Comparison of ENCODE assay signal across 9 cellular contexts in the genomic region with DNA sequence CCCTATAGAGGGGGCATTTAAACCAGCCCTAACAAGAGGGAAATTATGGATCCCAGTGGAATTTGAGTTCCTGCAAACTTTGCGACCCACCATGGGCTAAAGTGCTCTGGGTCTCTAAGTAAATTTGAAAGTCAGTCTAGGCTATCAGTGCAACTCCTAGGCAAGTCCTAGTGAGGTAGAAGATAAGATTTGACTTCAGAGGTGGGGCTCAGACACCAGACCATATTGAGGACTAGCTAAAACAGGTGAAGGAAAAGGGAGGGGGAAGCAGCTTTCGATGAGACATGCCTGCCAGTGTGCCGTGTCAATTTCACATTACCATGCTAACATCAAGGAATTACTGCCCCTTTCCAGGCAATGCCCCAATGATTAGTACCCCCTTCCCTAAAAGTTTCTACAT. TPM values are rescaled to one million over a fixed set of nuclear protein-coding genes. Genes with fewer than 3 reads are reported as not detected.
A peak's percentile ranks its signal among the peaks of the same experiment; 100 is the strongest.
DNase-seq lines count a peak whose midpoint lies in the region; ATAC-seq and TF ChIP-seq lines count a peak whose summit lies in the region.
"Had no signal": no experiment of that assay in that cellular context is flagged by ENCODE, and none has a peak within 500 bp of the region (broad histone marks: within the 10 kb centered on the region; RNA-seq: fewer than 3 reads in every experiment).

No MANE protein-coding gene starts in this region.

- peak overlapping the region; percentile 86 to 96 (median 92) for H3K27ac Mint-ChIP-seq in CD4-positive, CD25-positive, alpha-beta regulatory T cell
- no peak overlapping the region for H3K27ac Mint-ChIP-seq in GM23338
- peak overlapping the region; percentile 82 for H3K27ac Mint-ChIP-seq in activated T-helper 2 cell treated with anti-CD3 and anti-CD28 coated beads, Interferon-gamma antibody, Interleukin-2, Interleukin-4, amounts not matched to agents 10 μg/mL and 5 μg/mL and 100 μg/mL, durations not matched to agents 14 hours and 24 hours and 36 hours
- H3K27ac Mint-ChIP-seq in naive B cell: peak overlapping the region; percentile 96 to 98 (median 98)

- DNase-seq in CD4-positive, CD25-positive, alpha-beta regulatory T cell: no peak
- DNase-seq in GM23338 (ENCODE audit: low spot score): no peak
- peak; percentile 6 for DNase-seq in activated T-helper 2 cell treated with anti-CD3 and anti-CD28 coated beads, Interferon-gamma antibody, Interleukin-2, Interleukin-4, amounts not matched to agents 10 μg/mL and 5 μg/mL and 100 μg/mL, durations not matched to agents 14 hours and 24 hours and 36 hours (ENCODE audit: low spot score)
- DNase-seq in naive B cell: no peak
- no peak for DNase-seq in NCI-H748 treated with DMSO at 0.1 percent for 48 hours (lab: John Stamatoyannopoulos, UW)
- DNase-seq in NCI-H187 treated with DMSO at 0.1 percent for 48 hours (lab: John Stamatoyannopoulos, UW): no peak
- no peak for DNase-seq in SK-N-SH
- DNase-seq in SK-N-DZ (ENCODE audit: low spot score): no peak
- DNase-seq: mesenchymal stem cell had no signal

- H3K9ac ChIP-seq in SK-N-SH: no peak overlapping the region

- H3K9me3 Mint-ChIP-seq in CD4-positive, CD25-positive, alpha-beta regulatory T cell: no peaks in the 10 kb centered on the region
- H3K9me3 Mint-ChIP-seq in GM23338: no peaks in the 10 kb centered on the region
- H3K9me3 Mint-ChIP-seq in activated T-helper 2 cell treated with anti-CD3 and anti-CD28 coated beads, Interferon-gamma antibody, Interleukin-2, Interleukin-4, amounts not matched to agents 10 μg/mL and 5 μg/mL and 100 μg/mL, durations not matched to agents 14 hours and 24 hours and 36 hours: no peaks in the 10 kb centered on the region
- H3K9me3 Mint-ChIP-seq in naive B cell: no peaks in the 10 kb centered on the region

- ATAC-seq in CD4-positive, CD25-positive, alpha-beta regulatory T cell (ENCODE audit: low read depth in 2 of 2): no peak
- ATAC-seq in GM23338 (no peak), naive B cell (ENCODE audit: low read depth in 2 of 2) (no peak)

- no peaks in the 10 kb centered on the region for H3K27me3 ChIP-seq in CD4-positive, CD25-positive, alpha-beta regulatory T cell (ENCODE audit: control insufficient read depth, insufficient read depth, low read length)
- H3K27me3 ChIP-seq in GM23338 (ENCODE audit: insufficient read depth): no peaks in the 10 kb centered on the region
- H3K27me3 ChIP-seq in SK-N-SH (ENCODE audit: insufficient read depth): no peaks in the 10 kb centered on the region; the same call in 1 of the 2 replicates

- H3K9me3 ChIP-seq in CD4-positive, CD25-positive, alpha-beta regulatory T cell (ENCODE audit: control insufficient read depth in 2 of 2, low read length in 2 of 2): no peaks in the 10 kb centered on the region
- H3K9me3 ChIP-seq in SK-N-SH: no peaks in the 10 kb centered on the region

- H3K27me3 Mint-ChIP-seq in CD4-positive, CD25-positive, alpha-beta regulatory T cell: no peaks in the 10 kb centered on the region
- peaks cover 4% of the 10 kb centered on the region for H3K27me3 Mint-ChIP-seq in GM23338 (ENCODE audit: insufficient read depth, low read depth, poor library complexity)
- H3K27me3 Mint-ChIP-seq in activated T-helper 2 cell treated with anti-CD3 and anti-CD28 coated beads, Interferon-gamma antibody, Interleukin-2, Interleukin-4, amounts not matched to agents 10 μg/mL and 5 μg/mL and 100 μg/mL, durations not matched to agents 14 hours and 24 hours and 36 hours (ENCODE audit: low read depth): no peaks in the 10 kb centered on the region
- no peaks in the 10 kb centered on the region for H3K27me3 Mint-ChIP-seq in naive B cell

- H2AFZ ChIP-seq in GM23338 (peak overlapping the region; percentile 91), SK-N-SH (ENCODE audit: low read depth) (no peak overlapping the region)

- POLR2A ChIA-PET in SK-N-SH (lab: Yijun Ruan, JAX): no interaction called here

- TF ChIP-seq CTCF in GM23338 (conservative IDR thresholded peaks at IDR 0.05; ENCODE audit: low read depth in 2 of 2): no peak
- TF ChIP-seq CTCF in SK-N-SH (IDR thresholded peaks at IDR 0.05): no peak

- H3K36me3 ChIP-seq in CD4-positive, CD25-positive, alpha-beta regulatory T cell (ENCODE audit: control insufficient read depth, insufficient read depth, low read length): no peaks in the 10 kb centered on the region
- H3K36me3 ChIP-seq in GM23338 (ENCODE audit: insufficient read depth): no peaks in the 10 kb centered on the region
- no peaks in the 10 kb centered on the region for H3K36me3 ChIP-seq in SK-N-SH (replicated peaks in 1 of 2; ENCODE audit: control insufficient read depth in 1 of 2, insufficient read depth in 2 of 2, low read length in 1 of 2)

- peaks cover 5 to 12% (median 8%) of the 10 kb centered on the region in 4 donors for H3K4me1 Mint-ChIP-seq in CD4-positive, CD25-positive, alpha-beta regulatory T cell
- peaks cover 8% of the 10 kb centered on the region for H3K4me1 Mint-ChIP-seq in GM23338
- peaks cover 13% of the 10 kb centered on the region for H3K4me1 Mint-ChIP-seq in activated T-helper 2 cell treated with anti-CD3 and anti-CD28 coated beads, Interferon-gamma antibody, Interleukin-2, Interleukin-4, amounts not matched to agents 10 μg/mL and 5 μg/mL and 100 μg/mL, durations not matched to agents 14 hours and 24 hours and 36 hours (ENCODE audit: low read depth)
- peaks cover 20 to 29% (median 21%) of the 10 kb centered on the region in 3 donors for H3K4me1 Mint-ChIP-seq in naive B cell

- intact Hi-C loops in activated T-helper 2 cell treated with anti-CD3 and anti-CD28 coated beads, Interferon-gamma antibody, Interleukin-2, Interleukin-4, amounts not matched to agents 10 μg/mL and 5 μg/mL and 100 μg/mL, durations not matched to agents 14 hours and 24 hours and 36 hours (cut with micrococcal nuclease): no loop called here

- H3K4me2 ChIP-seq in GM23338: no peak overlapping the region
- H3K4me2 ChIP-seq in SK-N-SH: no peak overlapping the region

- peaks cover 15% of the 10 kb centered on the region for H3K4me1 ChIP-seq in CD4-positive, CD25-positive, alpha-beta regulatory T cell (ENCODE audit: control insufficient read depth, insufficient read depth, low read length, poor library complexity, severe bottlenecking)
- 0 out of 2 replicates have a peak, but pooled peaks cover 8% of the 10 kb centered on the region for H3K4me1 ChIP-seq in GM23338 (ENCODE audit: insufficient read depth)
- peaks cover 0 to 4% of the 10 kb centered on the region in 2 experiments; a peak in 1 of 4 replicates for H3K4me1 ChIP-seq in SK-N-SH (ENCODE audit: control insufficient read depth in 1 of 2, insufficient read depth in 2 of 2, low read depth in 1 of 2, low read length in 1 of 2)

- H3K4me3 ChIP-seq in CD4-positive, CD25-positive, alpha-beta regulatory T cell (ENCODE audit: low read depth, low read length): peak overlapping the region; percentile 93
- no peak overlapping the region for H3K4me3 ChIP-seq in GM23338
- no peak overlapping the region for H3K4me3 ChIP-seq in SK-N-SH (ENCODE audit: low read depth in 2 of 2, low read length in 1 of 2)

- no peak for TF ChIP-seq RAD21 in SK-N-SH (IDR thresholded peaks at IDR 0.05; ENCODE audit: low read length)

- peak overlapping the region; percentile 80 for H3K27ac ChIP-seq in CD4-positive, CD25-positive, alpha-beta regulatory T cell (ENCODE audit: insufficient read depth, low read length, poor library complexity, severe bottlenecking)
- no peak overlapping the region for H3K27ac ChIP-seq in GM23338 (ENCODE audit: low read depth)
- H3K27ac ChIP-seq in SK-N-SH (ENCODE audit: low read depth in 2 of 2, low read length in 1 of 2): no peak overlapping the region

- no peaks in the 10 kb centered on the region for H3K36me3 Mint-ChIP-seq in CD4-positive, CD25-positive, alpha-beta regulatory T cell
- no peaks in the 10 kb centered on the region; the same call in 2 of the 3 replicates for H3K36me3 Mint-ChIP-seq in GM23338 (ENCODE audit: low read depth)
- H3K36me3 Mint-ChIP-seq in activated T-helper 2 cell treated with anti-CD3 and anti-CD28 coated beads, Interferon-gamma antibody, Interleukin-2, Interleukin-4, amounts not matched to agents 10 μg/mL and 5 μg/mL and 100 μg/mL, durations not matched to agents 14 hours and 24 hours and 36 hours (ENCODE audit: low read depth): no peaks in the 10 kb centered on the region
- no peaks in the 10 kb centered on the region for H3K36me3 Mint-ChIP-seq in naive B cell

- TF ChIP-seq EP300 in SK-N-SH (IDR thresholded peaks at IDR 0.05; ENCODE audit: borderline replicate concordance in 1 of 2, low read depth in 1 of 2, low read length in 1 of 2): no peak

- no peaks in the 10 kb centered on the region for H3K79me2 ChIP-seq in GM23338 (replicated peaks; ENCODE audit: insufficient read depth)
- no peaks in the 10 kb centered on the region for H3K79me2 ChIP-seq in SK-N-SH (ENCODE audit: insufficient read depth)

- CTCF ChIA-PET in SK-N-SH (lab: Yijun Ruan, JAX): interaction anchor here (0.7 to 4.5 kb wide), 12 partner anchors 9 to 336 kb away, joined by 3 to 13 read pairs (median 4); a partner anchor contains a TSS

- H3K9me2 ChIP-seq in GM23338 (ENCODE audit: insufficient read depth): no peaks in the 10 kb centered on the region
- H3K9me2 ChIP-seq in SK-N-SH: no peaks in the 10 kb centered on the region

- peak overlapping the region; percentile 90 to 96 (median 95) for H3K4me3 Mint-ChIP-seq in CD4-positive, CD25-positive, alpha-beta regulatory T cell
- H3K4me3 Mint-ChIP-seq in GM23338 (peak overlapping the region; percentile 39; the same call in 1 of the 3 replicates), naive B cell (peak overlapping the region; percentile 81 to 95 (median 92))
- peak overlapping the region; percentile 74 for H3K4me3 Mint-ChIP-seq in activated T-helper 2 cell treated with anti-CD3 and anti-CD28 coated beads, Interferon-gamma antibody, Interleukin-2, Interleukin-4, amounts not matched to agents 10 μg/mL and 5 μg/mL and 100 μg/mL, durations not matched to agents 14 hours and 24 hours and 36 hours (ENCODE audit: low read depth)

- H4K20me1 ChIP-seq in GM23338 (replicated peaks; ENCODE audit: insufficient read depth) (no peaks in the 10 kb centered on the region), SK-N-SH (ENCODE audit: insufficient read depth) (no peaks in the 10 kb centered on the region)

- H3F3A ChIP-seq in GM23338 (replicated peaks; ENCODE audit: low read depth) (0 out of 2 replicates have a peak, but pooled peaks cover 10% of the 10 kb centered on the region), SK-N-SH (replicated peaks; ENCODE audit: insufficient read depth) (no peaks in the 10 kb centered on the region)

- WGBS in SK-N-SH (ENCODE audit: low lambda C conversion rate): 91% methylated on average over 3 of the region's 3 CpGs

RNA-seq across cellular contexts. Expression of a gene that starts 38.4 kb away (rescaled TPM):
- 27.0 TPM for total RNA-seq in CD4-positive, CD25-positive, alpha-beta regulatory T cell
- polyA plus RNA-seq in CD4-positive, CD25-positive, alpha-beta regulatory T cell: 10 to 100 TPM; 42.4 to 63.7 (median 60.0) TPM
- 84.9 and 124 TPM in 2 replicates for total RNA-seq in GM23338 (2014; rRNA removed; shearing (Covaris generic))
- 87.0 and 90.0 TPM in 2 replicates for polyA plus RNA-seq in GM23338 (2016; fragmentation: Nextera tagmentation; extraction: Ambion mirVana)
- total RNA-seq in activated T-helper 2 cell treated with anti-CD3 and anti-CD28 coated beads, Interferon-gamma antibody, Interleukin-2, Interleukin-4, amounts not matched to agents 10 μg/mL and 5 μg/mL and 100 μg/mL, durations not matched to agents 14 hours and 24 hours and 36 hours: 90.0 and 90.2 TPM in 2 replicates
- 10 to 100 TPM; 16.0 to 32.4 (median 24.3) TPM for polyA plus RNA-seq in naive B cell (ENCODE audit: low read depth in 6 of 6)
- polyA plus RNA-seq in SK-N-SH (2012; rRNA removed): 100 and 129 TPM in 2 replicates
- polyA plus RNA-seq in SK-N-SH (2012; cell fraction: cytosol; rRNA removed): 50.7 and 92.2 TPM in 2 replicates
- 66.9 and 112 TPM in 2 replicates for polyA plus RNA-seq in SK-N-SH (2012; cell fraction: nucleus; rRNA removed)
- polyA plus RNA-seq in SK-N-DZ (2014; cell fraction: cytosol; rRNA removed): 149 and 150 TPM in 2 replicates
- polyA plus RNA-seq in SK-N-DZ (2014; cell fraction: nucleus; rRNA removed): 98.6 and 111 TPM in 2 replicates

RNA-seq across cellular contexts. Expression of a gene that starts 51.5 kb away (rescaled TPM):
- 27.4 TPM for total RNA-seq in CD4-positive, CD25-positive, alpha-beta regulatory T cell
- 100 to 1,000 TPM; 130 to 181 (median 149) TPM for polyA plus RNA-seq in CD4-positive, CD25-positive, alpha-beta regulatory T cell
- total RNA-seq in GM23338 (2014; rRNA removed; shearing (Covaris generic)): 35.1 and 38.3 TPM in 2 replicates
- polyA plus RNA-seq in GM23338 (2016; fragmentation: Nextera tagmentation; extraction: Ambion mirVana): 344 and 364 TPM in 2 replicates
- 48.6 and 54.5 TPM in 2 replicates for total RNA-seq in activated T-helper 2 cell treated with anti-CD3 and anti-CD28 coated beads, Interferon-gamma antibody, Interleukin-2, Interleukin-4, amounts not matched to agents 10 μg/mL and 5 μg/mL and 100 μg/mL, durations not matched to agents 14 hours and 24 hours and 36 hours
- polyA plus RNA-seq in naive B cell (ENCODE audit: low read depth in 6 of 6): 100 to 1,000 TPM; 117 to 143 (median 128) TPM
- 107 and 111 TPM in 2 replicates for polyA plus RNA-seq in SK-N-SH (2012; rRNA removed)
- 58.2 and 80.9 TPM in 2 replicates for polyA plus RNA-seq in SK-N-SH (2012; cell fraction: cytosol; rRNA removed)
- polyA plus RNA-seq in SK-N-SH (2012; cell fraction: nucleus; rRNA removed): 52.6 and 53.8 TPM in 2 replicates
- 33.8 and 68.5 TPM in 2 replicates for polyA plus RNA-seq in SK-N-DZ (2014; cell fraction: cytosol; rRNA removed)
- 48.7 and 54.3 TPM in 2 replicates for polyA plus RNA-seq in SK-N-DZ (2014; cell fraction: nucleus; rRNA removed)

RNA-seq across cellular contexts. Expression of a gene that starts 51.6 kb away (rescaled TPM):
- 2,201 TPM for total RNA-seq in CD4-positive, CD25-positive, alpha-beta regulatory T cell
- 1,000 to 10,000 TPM; 1,925 to 3,295 (median 2,756) TPM for polyA plus RNA-seq in CD4-positive, CD25-positive, alpha-beta regulatory T cell
- total RNA-seq in GM23338 (2014; rRNA removed; shearing (Covaris generic)): 151 and 174 TPM in 2 replicates
- polyA plus RNA-seq in GM23338 (2016; fragmentation: Nextera tagmentation; extraction: Ambion mirVana) (1,790 and 2,003 TPM in 2 replicates), naive B cell (ENCODE audit: low read depth in 6 of 6) (1,000 to 10,000 TPM; 1,256 to 2,811 (median 2,461) TPM), SK-N-SH (2012; rRNA removed) (410 and 601 TPM in 2 replicates)
- total RNA-seq in activated T-helper 2 cell treated with anti-CD3 and anti-CD28 coated beads, Interferon-gamma antibody, Interleukin-2, Interleukin-4, amounts not matched to agents 10 μg/mL and 5 μg/mL and 100 μg/mL, durations not matched to agents 14 hours and 24 hours and 36 hours: 1,945 and 1,967 TPM in 2 replicates
- 358 and 452 TPM in 2 replicates for polyA plus RNA-seq in SK-N-SH (2012; cell fraction: cytosol; rRNA removed)
- 158 and 329 TPM in 2 replicates for polyA plus RNA-seq in SK-N-SH (2012; cell fraction: nucleus; rRNA removed)
- 193 and 234 TPM in 2 replicates for polyA plus RNA-seq in SK-N-DZ (2014; cell fraction: cytosol; rRNA removed)
- 198 and 225 TPM in 2 replicates for polyA plus RNA-seq in SK-N-DZ (2014; cell fraction: nucleus; rRNA removed)

Comparison
In these comparisons a context has a peak if more than half of its experiments do, and no peak if none do; other contexts are left out.
1. H3K4me3 Mint-ChIP-seq: peak in every context shown above with its lines; median percentile 95 in CD4-positive, CD25-positive, alpha-beta regulatory T cell; 92 in naive B cell; 74 in activated T-helper 2 cell treated with anti-CD3 and anti-CD28 coated beads, Interferon-gamma antibody, Interleukin-2, Interleukin-4, amounts not matched to agents 10 μg/mL and 5 μg/mL and 100 μg/mL, durations not matched to agents 14 hours and 24 hours and 36 hours; 39 in GM23338.